Comparison of ENCODE assay signal across 26 cellular contexts in genomic region chr4:61831987-61832386, GRCh38.
"Had no signal": no experiment of that assay in that cellular context is flagged by ENCODE, and none has a peak within 500 bp of the region (broad histone marks: within the 10 kb centered on the region; RNA-seq: fewer than 3 reads in every experiment).

No MANE protein-coding gene starts in this region.

- H3K27me3 Mint-ChIP-seq: activated B cell treated with CpG ODN at 0.5 μM for 24 hours; activated naive CD8-positive, alpha-beta T cell; central memory CD8-positive, alpha-beta T cell; dendritic cell treated with granulocyte-macrophage colony-stimulating factor and Interleukin-4, amounts not matched to agents 40 ng/mL and 50 ng/mL, for 4 days had no signal

- H3K27me3 ChIP-seq: esophagus muscularis mucosa, foreskin keratinocyte, heart left ventricle, neutrophil, right lobe of liver, testis, transverse colon had no signal

- H3K4me1 ChIP-seq: esophagus muscularis mucosa, foreskin keratinocyte, heart left ventricle, right lobe of liver, testis, transverse colon had no signal

- DNase-seq: activated B cell treated with CpG ODN at 0.5 μM for 24 hours; activated CD4-positive, alpha-beta T cell treated with anti-CD3 and anti-CD28 coated beads, Interleukin-2, amount 50 U/mL, for 4 hours; activated naive CD4-positive, alpha-beta T cell treated with Interleukin-2 at 50 U/mL for 16 hours; activated T-cell treated with anti-CD3 and anti-CD28 coated beads for 4 hours; activated T-cell treated with anti-CD3 and anti-CD28 coated beads, Interleukin-2, amount 50 U/mL, for 72 hours; anterior cingulate cortex; endodermal cell; foreskin keratinocyte; heart left ventricle; hypothalamus; immature natural killer cell; kidney; left colon; mammary epithelial cell; nephron progenitor cell; right lobe of liver; stimulated activated CD4-positive, alpha-beta T cell treated with anti-CD3 and anti-CD28 coated beads, Interleukin-12 subunit alpha, Interleukin-12 subunit beta, amount 100 ng/mL, for 4 hours; stimulated activated CD4-positive, alpha-beta T cell treated with anti-CD3 and anti-CD28 coated beads, Interleukin-4, amount 100 ng/mL, for 1 hour; stimulated activated naive CD8-positive, alpha-beta T cell treated with anti-CD3 and anti-CD28 coated beads, Interleukin-15, Interleukin-2, amounts not matched to agents 100 U/mL and 50 U/mL, for 24 hours; testis; transverse colon had no signal

- H3K9me3 ChIP-seq: esophagus muscularis mucosa, heart left ventricle, neutrophil, right lobe of liver, testis, transverse colon had no signal

- H3K36me3 Mint-ChIP-seq: activated naive CD8-positive, alpha-beta T cell; immature natural killer cell had no signal

- H3K27ac ChIP-seq: esophagus muscularis mucosa, foreskin keratinocyte, heart left ventricle, neutrophil, right lobe of liver, testis, transverse colon had no signal

- H3K4me3 Mint-ChIP-seq: activated B cell treated with CpG ODN at 0.5 μM for 24 hours; activated naive CD8-positive, alpha-beta T cell; activated T-cell treated with anti-CD3 and anti-CD28 coated beads, Interleukin-2, amount 50 U/mL, for 72 hours; central memory CD8-positive, alpha-beta T cell; dendritic cell treated with granulocyte-macrophage colony-stimulating factor and Interleukin-4, amounts not matched to agents 40 ng/mL and 50 ng/mL, for 4 days; endodermal cell; immature natural killer cell; nephron progenitor cell had no signal

- ATAC-seq: activated T-cell treated with anti-CD3 and anti-CD28 coated beads, Interleukin-2, amount 50 U/mL, for 72 hours; foreskin keratinocyte; heart left ventricle; left colon; right lobe of liver; stimulated activated naive CD8-positive, alpha-beta T cell treated with anti-CD3 and anti-CD28 coated beads, Interleukin-15, Interleukin-2, amounts not matched to agents 100 U/mL and 50 U/mL, for 24 hours had no signal

- H3K27ac Mint-ChIP-seq: activated B cell treated with CpG ODN at 0.5 μM for 24 hours; activated naive CD8-positive, alpha-beta T cell; activated T-cell treated with anti-CD3 and anti-CD28 coated beads, Interleukin-2, amount 50 U/mL, for 72 hours; dendritic cell treated with granulocyte-macrophage colony-stimulating factor and Interleukin-4, amounts not matched to agents 40 ng/mL and 50 ng/mL, for 4 days; endodermal cell; immature natural killer cell; nephron progenitor cell had no signal

- H3K4me1 Mint-ChIP-seq: activated B cell treated with CpG ODN at 0.5 μM for 24 hours; central memory CD8-positive, alpha-beta T cell; immature natural killer cell; nephron progenitor cell had no signal

- H3K9me3 Mint-ChIP-seq: endodermal cell, nephron progenitor cell had no signal
